In genomic region chr16:8865145-8865882, GRCh38 we compare ENCODE assay signal across 1 cellular context.
TF ChIP-seq lines count a peak whose summit lies in the region.

No MANE protein-coding gene starts in this region.

TF ChIP-seq in GM23338, 12 proteins besides CTCF, POLR2A, EP300 and RAD21 (continued from another document):
- no peak for TF ChIP-seq REST (IDR thresholded peaks at IDR 0.05; ENCODE audit: unreplicated experiment)
- no peak for TF ChIP-seq POLR2AphosphoS5 (IDR thresholded peaks at IDR 0.05; ENCODE audit: low read depth)
